In genomic region chr17:76350463-76350862, GRCh38 we compare ENCODE assay signal across 23 cellular contexts. TPM values are rescaled to one million over a fixed set of nuclear protein-coding genes. Genes with fewer than 3 reads are reported as not detected.
A peak's percentile ranks its signal among the peaks of the same experiment; 100 is the strongest.
DNase-seq lines count a peak whose midpoint lies in the region; ATAC-seq and TF ChIP-seq lines count a peak whose summit lies in the region.
"Had no signal": no experiment of that assay in that cellular context is flagged by ENCODE, and none has a peak within 500 bp of the region (broad histone marks: within the 10 kb centered on the region; RNA-seq: fewer than 3 reads in every experiment).

No MANE protein-coding gene starts in this region.

- no peaks in the 10 kb centered on the region for H3K9me2 ChIP-seq in GM23338 (ENCODE audit: insufficient read depth)

- no peak for DNase-seq in RWPE1 (ENCODE audit: low spot score)
- peak; percentile 14 for DNase-seq in lower lobe of right lung
- DNase-seq in type B pancreatic cell (ENCODE audit: extremely low spot score, unreplicated experiment): no peak
- DNase-seq in GM23338 (ENCODE audit: low spot score): no peak
- DNase-seq: C1 segment of cervical spinal cord; CD4-positive, alpha-beta memory T cell; COR-L47; DMS53; GOT3; HCEC 1CT; KG1; NCI-H1048; NCI-H1417; NCI-H1694; NCI-H2029 treated with DMSO at 0.1 percent for 48 hours; NCI-H446 treated with DMSO at 0.1 percent for 48 hours; NCI-H526; RPMI8226; SHP77 had no signal

- H3K4me3 ChIP-seq in lower lobe of right lung (no peak overlapping the region), GM23338 (no peak overlapping the region)
- H3K4me3 ChIP-seq: A549 had no signal

- peaks cover 41% of the 10 kb centered on the region for H3K36me3 Mint-ChIP-seq in brain
- H3K36me3 Mint-ChIP-seq in type B pancreatic cell: peaks cover 17% of the 10 kb centered on the region
- H3K36me3 Mint-ChIP-seq in GM23338 (ENCODE audit: low read depth): peaks cover 22% of the 10 kb centered on the region

- peaks cover 33% of the 10 kb centered on the region for H3K79me2 ChIP-seq in GM23338 (replicated peaks; ENCODE audit: insufficient read depth)

- TF ChIP-seq CTCF in RWPE1 (conservative IDR thresholded peaks at IDR 0.05; ENCODE audit: low read depth) (no peak), brain (conservative IDR thresholded peaks at IDR 0.05) (no peak), lower lobe of right lung (IDR thresholded peaks at IDR 0.05) (no peak), type B pancreatic cell (conservative IDR thresholded peaks at IDR 0.05) (no peak), GM23338 (conservative IDR thresholded peaks at IDR 0.05; ENCODE audit: low read depth in 2 of 2) (no peak)

- intact Hi-C loops in lower lobe of right lung (cut with DNase I): no loop called here

- peak overlapping the region; percentile 55 for H3K27ac ChIP-seq in RWPE1
- no peak overlapping the region for H3K27ac ChIP-seq in lower lobe of right lung
- no peak overlapping the region for H3K27ac ChIP-seq in GM23338 (ENCODE audit: low read depth)
- H3K27ac ChIP-seq: A549 had no signal

- H2AFZ ChIP-seq in GM23338: no peak overlapping the region

- ATAC-seq in lower lobe of right lung (no peak), HG03139 (IDR thresholded peaks at IDR 0.05; ENCODE audit: unreplicated experiment) (no peak), GM23338 (no peak), GM18517 (IDR thresholded peaks at IDR 0.05; ENCODE audit: unreplicated experiment) (no peak)
- ATAC-seq: A549 had no signal

- H3K27me3 Mint-ChIP-seq in brain (peaks cover 6% of the 10 kb centered on the region), type B pancreatic cell (no peaks in the 10 kb centered on the region), GM23338 (ENCODE audit: insufficient read depth, low read depth, poor library complexity) (peaks cover 14% of the 10 kb centered on the region)
- H3K27me3 Mint-ChIP-seq: CD4-positive, alpha-beta memory T cell had no signal

- H3K9me3 Mint-ChIP-seq in brain: peaks cover 0 to 3% (median 0%) of the 10 kb centered on the region in 5 experiments
- H3K9me3 Mint-ChIP-seq in type B pancreatic cell: no peaks in the 10 kb centered on the region
- no peaks in the 10 kb centered on the region for H3K9me3 Mint-ChIP-seq in GM23338
- H3K9me3 Mint-ChIP-seq: CD4-positive, alpha-beta memory T cell had no signal

- POLR2A ChIA-PET in RWPE1 (lab: Yijun Ruan, JAX; ENCODE audit: low non-redundant PET): no interaction called here

- H4K20me1 ChIP-seq in GM23338 (replicated peaks; ENCODE audit: insufficient read depth): peaks cover 4% of the 10 kb centered on the region; the same call in 1 of the 2 replicates

- H3K27me3 ChIP-seq in lower lobe of right lung (ENCODE audit: low read depth) (no peaks in the 10 kb centered on the region), GM23338 (ENCODE audit: insufficient read depth) (no peaks in the 10 kb centered on the region)

- H3K27ac Mint-ChIP-seq in brain (no peak overlapping the region), type B pancreatic cell (no peak overlapping the region), GM23338 (no peak overlapping the region)
- H3K27ac Mint-ChIP-seq: CD4-positive, alpha-beta memory T cell had no signal

- no peaks in the 10 kb centered on the region for H3K9me3 ChIP-seq in lower lobe of right lung
- H3K9me3 ChIP-seq: A549 had no signal

- no peaks in the 10 kb centered on the region for H3F3A ChIP-seq in GM23338 (replicated peaks; ENCODE audit: low read depth)

- H3K4me3 Mint-ChIP-seq in brain: peak overlapping the region in 4 of 5 experiments; percentile 15 to 68 (median 32)
- H3K4me3 Mint-ChIP-seq in type B pancreatic cell: peak overlapping the region; percentile 20
- H3K4me3 Mint-ChIP-seq in GM23338: no peak overlapping the region

- CTCF ChIA-PET in RWPE1 (lab: Yijun Ruan, JAX): no interaction called here

- H3K4me1 Mint-ChIP-seq in brain (peaks cover 37% of the 10 kb centered on the region), type B pancreatic cell (ENCODE audit: unreplicated experiment) (peaks cover 18% of the 10 kb centered on the region), GM23338 (peaks cover 8% of the 10 kb centered on the region; the same call in 2 of the 3 replicates)

- H3K36me3 ChIP-seq in lower lobe of right lung (peaks cover 32% of the 10 kb centered on the region), GM23338 (ENCODE audit: insufficient read depth) (peaks cover 9% of the 10 kb centered on the region)

- H3K4me1 ChIP-seq in lower lobe of right lung: peaks cover 21% of the 10 kb centered on the region
- peaks cover 7% of the 10 kb centered on the region for H3K4me1 ChIP-seq in GM23338 (ENCODE audit: insufficient read depth)

- H3K4me2 ChIP-seq in GM23338: no peak overlapping the region
- H3K4me2 ChIP-seq: A549 had no signal

TF ChIP-seq in GM23338, 12 proteins besides CTCF, POLR2A, EP300 and RAD21 (continues in another document):
- no peak for TF ChIP-seq ETS1 (IDR thresholded peaks at IDR 0.05)
- TF ChIP-seq JUNB (IDR thresholded peaks at IDR 0.05; ENCODE audit: unreplicated experiment): no peak
- no peak for TF ChIP-seq ZNF114 (CRISPR knock-in tag; IDR thresholded peaks at IDR 0.05)
- TF ChIP-seq CREB1 (CRISPR knock-in tag; IDR thresholded peaks at IDR 0.05; ENCODE audit: low read depth): no peak
- TF ChIP-seq ZNF331 (CRISPR knock-in tag; IDR thresholded peaks at IDR 0.05; ENCODE audit: low read depth): no peak
- no peak for TF ChIP-seq REST (IDR thresholded peaks at IDR 0.05; ENCODE audit: unreplicated experiment)

RNA-seq across cellular contexts. Expression of gene PRPSAP1, which starts 3.3 kb away (rescaled TPM):
- polyA plus RNA-seq in brain (ENCODE audit: insufficient read depth, low read depth, low replicate concordance): 59.4 TPM
- total RNA-seq in lower lobe of right lung: 70.4 TPM
- total RNA-seq in type B pancreatic cell (ENCODE audit: low replicate concordance): 45.3 and 82.0 TPM in 2 replicates
- 47.9 and 58.8 TPM in 2 replicates for total RNA-seq in GM23338 (2014; rRNA removed; shearing (Covaris generic))
- polyA plus RNA-seq in GM23338 (2016; fragmentation: Nextera tagmentation; extraction: Ambion mirVana): 31.5 and 39.5 TPM in 2 replicates

RNA-seq across cellular contexts. Expression of gene SPHK1, which starts 33.9 kb away (rescaled TPM):
- 1.6 TPM for polyA plus RNA-seq in brain (ENCODE audit: insufficient read depth, low read depth, low replicate concordance)
- total RNA-seq in lower lobe of right lung: 8.2 TPM
- 4.3 and 26.8 TPM in 2 replicates for total RNA-seq in type B pancreatic cell (ENCODE audit: low replicate concordance)
- 3.2 and 7.4 TPM in 2 replicates for total RNA-seq in GM23338 (2014; rRNA removed; shearing (Covaris generic))
- 0.63 and 1.3 TPM in 2 replicates for polyA plus RNA-seq in GM23338 (2016; fragmentation: Nextera tagmentation; extraction: Ambion mirVana)

RNA-seq across cellular contexts. Expression of gene QRICH2, which starts 42.4 kb away (rescaled TPM):
- polyA plus RNA-seq in brain (ENCODE audit: insufficient read depth, low read depth, low replicate concordance): 1.3 TPM
- 4.5 TPM for total RNA-seq in lower lobe of right lung
- 3.9 and 11.7 TPM in 2 replicates for total RNA-seq in type B pancreatic cell (ENCODE audit: low replicate concordance)
- 3.7 and 4.0 TPM in 2 replicates for total RNA-seq in GM23338 (2014; rRNA removed; shearing (Covaris generic))
- polyA plus RNA-seq in GM23338 (2016; fragmentation: Nextera tagmentation; extraction: Ambion mirVana): 1.1 and 2.2 TPM in 2 replicates
